1 cellular context compared by ENCODE assay signal in the genomic region with DNA sequence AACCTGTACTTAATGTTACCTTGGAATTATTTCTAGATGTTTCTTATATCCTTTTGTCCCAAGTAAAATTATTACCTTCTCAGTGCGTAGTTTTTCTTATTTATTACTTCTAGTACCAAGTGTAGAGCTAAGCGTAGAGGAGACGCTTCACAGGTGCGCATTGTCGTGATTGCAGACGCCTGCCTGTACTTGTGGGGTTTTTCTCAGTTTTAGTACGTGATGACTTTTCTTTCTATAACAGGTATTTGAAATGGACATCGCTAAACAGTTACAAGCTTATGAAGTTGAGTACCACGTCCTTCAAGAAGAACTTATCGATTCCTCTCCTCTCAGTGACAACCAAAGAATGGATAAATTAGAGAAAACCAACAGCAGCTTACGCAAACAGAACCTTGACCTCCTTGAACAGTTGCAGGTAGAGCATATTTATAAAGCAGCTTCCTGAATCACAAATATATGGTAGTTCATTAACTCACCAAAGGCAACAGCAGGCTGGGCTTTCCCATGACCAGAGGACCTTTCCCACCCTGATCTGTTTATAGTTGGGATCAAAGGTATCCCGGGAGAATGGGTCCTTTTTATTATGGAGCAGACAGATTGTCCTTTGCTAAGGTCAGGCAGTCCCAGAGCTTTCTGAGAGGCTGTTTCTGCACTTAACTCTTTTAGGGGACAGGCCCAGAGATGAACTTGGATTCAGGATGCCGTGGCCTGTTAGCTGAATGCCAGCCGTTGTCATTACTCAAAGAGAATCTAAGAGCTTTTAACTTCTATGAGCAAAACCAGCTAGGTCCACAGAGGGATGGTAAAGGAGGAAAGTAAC.
A peak's percentile ranks its signal among the peaks of the same experiment; 100 is the strongest.
TF ChIP-seq lines count a peak whose summit lies in the region.

No MANE protein-coding gene starts in this region.

TF ChIP-seq in HepG2, 621 proteins besides CTCF, POLR2A, EP300 and RAD21 (continued from another document and continues in another):
- TF ChIP-seq THRA (CRISPR knock-in tag; IDR thresholded peaks at IDR 0.05; ENCODE audit: borderline replicate concordance) (peak; percentile 98), ATF6 (CRISPR knock-in tag; conservative IDR thresholded peaks at IDR 0.05) (no peak), ZNF513 (CRISPR knock-in tag; conservative IDR thresholded peaks at IDR 0.05) (no peak), SRSF1 (optimal IDR thresholded peaks at IDR 0.05; ENCODE audit: low read depth, low read length) (no peak), RFX5 (IDR thresholded peaks at IDR 0.05; ENCODE audit: low read depth, low read length) (no peak), SNAI1 (CRISPR knock-in tag; IDR thresholded peaks at IDR 0.05; ENCODE audit: borderline replicate concordance) (0 out of 2 replicates have a peak, but pooled peaks have one; percentile 31), CHCHD3 (CRISPR knock-in tag; IDR thresholded peaks at IDR 0.05) (no peak), NKX3-1 (CRISPR knock-in tag; IDR thresholded peaks at IDR 0.05) (no peak; the same call in 1 of the 2 replicates), TIGD3 (CRISPR knock-in tag; IDR thresholded peaks at IDR 0.05; ENCODE audit: borderline replicate concordance) (no peak), NR3C1 (CRISPR knock-in tag; IDR thresholded peaks at IDR 0.05) (no peak), KMT2B (CRISPR knock-in tag; IDR thresholded peaks at IDR 0.05) (no peak), KDM5A (IDR thresholded peaks at IDR 0.05; ENCODE audit: borderline replicate concordance, low read length) (no peak), TCF7L2 (IDR thresholded peaks at IDR 0.05; ENCODE audit: low read depth, low read length) (peak; percentile 99), JUN (CRISPR knock-in tag; IDR thresholded peaks at IDR 0.05) (peak; percentile 89), ZFP91 (CRISPR knock-in tag; IDR thresholded peaks at IDR 0.05; ENCODE audit: borderline replicate concordance) (peak; percentile 43; the same call in 1 of the 2 replicates), ZNF501 (CRISPR knock-in tag; IDR thresholded peaks at IDR 0.05) (no peak), NPAS2 (CRISPR knock-in tag; IDR thresholded peaks at IDR 0.05; ENCODE audit: borderline replicate concordance) (no peak), ZNF350 (CRISPR knock-in tag; IDR thresholded peaks at IDR 0.05; ENCODE audit: borderline replicate concordance, low read depth) (no peak), ZNF569 (CRISPR knock-in tag; IDR thresholded peaks at IDR 0.05; ENCODE audit: borderline replicate concordance) (peak; percentile 83; the same call in 1 of the 2 replicates), CENPBD1 (CRISPR knock-in tag; IDR thresholded peaks at IDR 0.05; ENCODE audit: borderline replicate concordance, low read depth) (no peak), ZNF20 (CRISPR knock-in tag; IDR thresholded peaks at IDR 0.05) (no peak), NONO (IDR thresholded peaks at IDR 0.05) (no peak), NONO (CRISPR knock-in tag; conservative IDR thresholded peaks at IDR 0.05) (peak; percentile 89), KDM4B (CRISPR knock-in tag; IDR thresholded peaks at IDR 0.05) (peak; percentile 91; the same call in 1 of the 2 replicates), ZNF468 (CRISPR knock-in tag; IDR thresholded peaks at IDR 0.05) (no peak), AGO2 (optimal IDR thresholded peaks at IDR 0.05; ENCODE audit: low read depth, low read length) (no peak), BCLAF1 (IDR thresholded peaks at IDR 0.05) (no peak), ZNF30 (CRISPR knock-in tag; IDR thresholded peaks at IDR 0.05) (no peak), ZNF34 (CRISPR knock-in tag; IDR thresholded peaks at IDR 0.05; ENCODE audit: borderline replicate concordance) (0 out of 2 replicates have a peak, but pooled peaks have one; percentile 38), HIC2 (CRISPR knock-in tag; IDR thresholded peaks at IDR 0.05; ENCODE audit: low read depth) (no peak)
- TF ChIP-seq, protein P1, sequence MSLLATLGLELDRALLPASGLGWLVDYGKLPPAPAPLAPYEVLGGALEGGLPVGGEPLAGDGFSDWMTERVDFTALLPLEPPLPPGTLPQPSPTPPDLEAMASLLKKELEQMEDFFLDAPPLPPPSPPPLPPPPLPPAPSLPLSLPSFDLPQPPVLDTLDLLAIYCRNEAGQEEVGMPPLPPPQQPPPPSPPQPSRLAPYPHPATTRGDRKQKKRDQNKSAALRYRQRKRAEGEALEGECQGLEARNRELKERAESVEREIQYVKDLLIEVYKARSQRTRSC (CRISPR knock-in tag; IDR thresholded peaks at IDR 0.05; ENCODE audit: low read depth) = no peak
- TF ChIP-seq, protein P2, sequence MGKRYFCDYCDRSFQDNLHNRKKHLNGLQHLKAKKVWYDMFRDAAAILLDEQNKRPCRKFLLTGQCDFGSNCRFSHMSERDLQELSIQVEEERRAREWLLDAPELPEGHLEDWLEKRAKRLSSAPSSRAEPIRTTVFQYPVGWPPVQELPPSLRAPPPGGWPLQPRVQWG (CRISPR knock-in tag; IDR thresholded peaks at IDR 0.05; ENCODE audit: borderline replicate concordance, low read depth) = no peak
- TF ChIP-seq, protein P3, sequence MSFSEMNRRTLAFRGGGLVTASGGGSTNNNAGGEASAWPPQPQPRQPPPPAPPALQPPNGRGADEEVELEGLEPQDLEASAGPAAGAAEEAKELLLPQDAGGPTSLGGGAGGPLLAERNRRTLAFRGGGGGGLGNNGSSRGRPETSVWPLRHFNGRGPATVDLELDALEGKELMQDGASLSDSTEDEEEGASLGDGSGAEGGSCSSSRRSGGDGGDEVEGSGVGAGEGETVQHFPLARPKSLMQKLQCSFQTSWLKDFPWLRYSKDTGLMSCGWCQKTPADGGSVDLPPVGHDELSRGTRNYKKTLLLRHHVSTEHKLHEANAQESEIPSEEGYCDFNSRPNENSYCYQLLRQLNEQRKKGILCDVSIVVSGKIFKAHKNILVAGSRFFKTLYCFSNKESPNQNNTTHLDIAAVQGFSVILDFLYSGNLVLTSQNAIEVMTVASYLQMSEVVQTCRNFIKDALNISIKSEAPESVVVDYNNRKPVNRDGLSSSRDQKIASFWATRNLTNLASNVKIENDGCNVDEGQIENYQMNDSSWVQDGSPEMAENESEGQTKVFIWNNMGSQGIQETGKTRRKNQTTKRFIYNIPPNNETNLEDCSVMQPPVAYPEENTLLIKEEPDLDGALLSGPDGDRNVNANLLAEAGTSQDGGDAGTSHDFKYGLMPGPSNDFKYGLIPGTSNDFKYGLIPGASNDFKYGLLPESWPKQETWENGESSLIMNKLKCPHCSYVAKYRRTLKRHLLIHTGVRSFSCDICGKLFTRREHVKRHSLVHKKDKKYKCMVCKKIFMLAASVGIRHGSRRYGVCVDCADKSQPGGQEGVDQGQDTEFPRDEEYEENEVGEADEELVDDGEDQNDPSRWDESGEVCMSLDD (CRISPR knock-in tag; IDR thresholded peaks at IDR 0.05; ENCODE audit: borderline replicate concordance) = no peak; the same call in 1 of the 2 replicates
- TF ChIP-seq, protein P4, sequence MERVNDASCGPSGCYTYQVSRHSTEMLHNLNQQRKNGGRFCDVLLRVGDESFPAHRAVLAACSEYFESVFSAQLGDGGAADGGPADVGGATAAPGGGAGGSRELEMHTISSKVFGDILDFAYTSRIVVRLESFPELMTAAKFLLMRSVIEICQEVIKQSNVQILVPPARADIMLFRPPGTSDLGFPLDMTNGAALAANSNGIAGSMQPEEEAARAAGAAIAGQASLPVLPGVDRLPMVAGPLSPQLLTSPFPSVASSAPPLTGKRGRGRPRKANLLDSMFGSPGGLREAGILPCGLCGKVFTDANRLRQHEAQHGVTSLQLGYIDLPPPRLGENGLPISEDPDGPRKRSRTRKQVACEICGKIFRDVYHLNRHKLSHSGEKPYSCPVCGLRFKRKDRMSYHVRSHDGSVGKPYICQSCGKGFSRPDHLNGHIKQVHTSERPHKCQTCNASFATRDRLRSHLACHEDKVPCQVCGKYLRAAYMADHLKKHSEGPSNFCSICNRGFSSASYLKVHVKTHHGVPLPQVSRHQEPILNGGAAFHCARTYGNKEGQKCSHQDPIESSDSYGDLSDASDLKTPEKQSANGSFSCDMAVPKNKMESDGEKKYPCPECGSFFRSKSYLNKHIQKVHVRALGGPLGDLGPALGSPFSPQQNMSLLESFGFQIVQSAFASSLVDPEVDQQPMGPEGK (CRISPR knock-in tag; IDR thresholded peaks at IDR 0.05) = peak; percentile 65
